Comparison of ENCODE assay signal across 8 cellular contexts in genomic region chr5:174571662-174572397, GRCh38.
DNase-seq lines count a peak whose midpoint lies in the region; ATAC-seq and TF ChIP-seq lines count a peak whose summit lies in the region.

No MANE protein-coding gene starts in this region.

- peak; percentile 62 for TF ChIP-seq CTCF in HFF-Myc (IDR thresholded peaks at IDR 0.05; ENCODE audit: low read depth, low read length, missing control alignments)
- TF ChIP-seq CTCF in brain (conservative IDR thresholded peaks at IDR 0.05), result peak in 1 of 2 experiments; percentile 38

- H3K4me3 ChIP-seq in HFF-Myc (replicated peaks; ENCODE audit: low read depth, low read length), result no peak overlapping the region

- peaks cover 0 to 4% (median 0%) of the 10 kb centered on the region in 5 experiments for H3K9me3 Mint-ChIP-seq in brain
- peaks cover 0 to 1% of the 10 kb centered on the region in 2 donors for H3K9me3 Mint-ChIP-seq in activated T-cell treated with anti-CD3 and anti-CD28 coated beads, Interleukin-2, amount 50 U/mL, for 72 hours

- no peaks in the 10 kb centered on the region for H3K36me3 Mint-ChIP-seq in brain
- H3K36me3 Mint-ChIP-seq in activated T-cell treated with anti-CD3 and anti-CD28 coated beads, Interleukin-2, amount 50 U/mL, for 72 hours (ENCODE audit: insufficient read depth in 2 of 2), result no peaks in the 10 kb centered on the region

- peaks cover 45% of the 10 kb centered on the region for H3K4me1 Mint-ChIP-seq in brain
- no peaks in the 10 kb centered on the region for H3K4me1 Mint-ChIP-seq in activated T-cell treated with anti-CD3 and anti-CD28 coated beads, Interleukin-2, amount 50 U/mL, for 72 hours (ENCODE audit: low read depth)

- no peak for ATAC-seq in activated T-cell treated with anti-CD3 and anti-CD28 coated beads, Interleukin-2, amount 50 U/mL, for 72 hours (replicated peaks in 1 of 2)

- H3K4me3 Mint-ChIP-seq in brain, result peak overlapping the region in 1 of 5 experiments; percentile 34
- H3K4me3 Mint-ChIP-seq in activated T-cell treated with anti-CD3 and anti-CD28 coated beads, Interleukin-2, amount 50 U/mL, for 72 hours, result no peak overlapping the region

- H3K27me3 Mint-ChIP-seq in brain, result peaks cover 6% of the 10 kb centered on the region
- peaks cover 10% of the 10 kb centered on the region for H3K27me3 Mint-ChIP-seq in activated T-cell treated with anti-CD3 and anti-CD28 coated beads, Interleukin-2, amount 50 U/mL, for 72 hours (ENCODE audit: low read depth)

- DNase-seq in HFF-Myc (ENCODE audit: extremely low read depth, low read depth), result peak; percentile 97
- DNase-seq in iPS-NIHi7 (ENCODE audit: extremely low spot score), result peak; percentile 80
- peak; percentile 75 for DNase-seq in superior temporal gyrus (ENCODE audit: extremely low spot score)
- DNase-seq in NCI-H2171 treated with DMSO at 0.1 percent for 48 hours (lab: John Stamatoyannopoulos, UW), result no peak
- DNase-seq in stimulated activated naive CD4-positive, alpha-beta T cell treated with Interleukin-2 at 50 U/mL for 16 hours (lab: John Stamatoyannopoulos, UW), result no peak
- no peak for DNase-seq in activated T-cell treated with anti-CD3 and anti-CD28 coated beads, Interleukin-2, amount 50 U/mL, for 72 hours
- no peak for DNase-seq in activated naive CD4-positive, alpha-beta T cell treated with anti-CD3 and anti-CD28 coated beads, Interleukin-2, amount 50 U/mL, for 16 hours

- peak overlapping the region in 4 of 5 experiments; percentile 18 to 76 (median 45) for H3K27ac Mint-ChIP-seq in brain
- no peak overlapping the region for H3K27ac Mint-ChIP-seq in activated T-cell treated with anti-CD3 and anti-CD28 coated beads, Interleukin-2, amount 50 U/mL, for 72 hours

Comparison
In these comparisons a context has a peak if more than half of its experiments do, and no peak if none do; other contexts are left out.
1. DNase-seq: peak in HFF-Myc (single experiment), iPS-NIHi7 (single experiment) and superior temporal gyrus (single experiment); none in NCI-H2171 treated with DMSO at 0.1 percent for 48 hours (single experiment), stimulated activated naive CD4-positive, alpha-beta T cell treated with Interleukin-2 at 50 U/mL for 16 hours (single experiment), activated T-cell treated with anti-CD3 and anti-CD28 coated beads, Interleukin-2, amount 50 U/mL, for 72 hours (0 of 2) and activated naive CD4-positive, alpha-beta T cell treated with anti-CD3 and anti-CD28 coated beads, Interleukin-2, amount 50 U/mL, for 16 hours (single experiment).